11 cellular contexts compared by ENCODE assay signal in the genomic region with DNA sequence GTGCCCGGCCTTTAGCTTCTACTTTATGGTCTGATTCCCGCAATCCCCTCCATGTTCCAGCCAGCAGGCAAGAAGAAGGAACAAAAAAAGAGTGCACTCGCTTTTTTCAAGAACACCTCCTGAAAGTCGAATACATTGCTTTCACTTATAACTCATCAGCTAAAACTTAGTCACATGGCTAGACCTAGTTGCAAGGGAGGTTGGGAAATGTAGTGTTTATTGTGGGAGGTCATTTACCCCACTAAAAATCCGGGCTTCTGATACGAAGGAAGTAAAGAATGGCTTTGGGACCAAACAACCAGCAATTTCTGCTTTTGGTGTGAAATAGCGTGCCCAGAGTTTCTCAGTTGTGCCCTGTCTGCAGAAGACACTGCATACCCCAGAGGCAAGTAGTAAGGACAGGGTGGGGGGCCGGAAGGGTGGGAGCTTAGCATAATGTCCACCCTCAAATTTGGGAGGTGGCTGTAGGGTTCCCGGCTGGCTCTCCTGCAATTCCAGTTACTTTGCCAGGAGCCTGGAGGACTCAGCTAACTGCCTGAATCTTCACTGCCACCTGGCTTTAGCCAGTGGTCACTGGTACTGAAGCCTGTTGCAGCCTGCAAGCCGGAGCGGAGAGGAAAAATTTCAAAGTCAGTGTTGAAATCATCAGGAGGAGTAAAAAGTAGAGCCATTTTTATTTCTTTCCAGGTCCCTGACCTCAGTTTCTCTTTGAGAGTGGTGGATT. TPM values are rescaled to one million over a fixed set of nuclear protein-coding genes. Genes with fewer than 3 reads are reported as not detected.
DNase-seq lines count a peak whose midpoint lies in the region; ATAC-seq and TF ChIP-seq lines count a peak whose summit lies in the region.
"Had no signal": no experiment of that assay in that cellular context is flagged by ENCODE, and none has a peak within 500 bp of the region (broad histone marks: within the 10 kb centered on the region; RNA-seq: fewer than 3 reads in every experiment).

No MANE protein-coding gene starts in this region.

- H3K9me2 ChIP-seq in PC-9 (ENCODE audit: insufficient read depth): no peaks in the 10 kb centered on the region

- H3K4me3 Mint-ChIP-seq in natural killer cell: no peak overlapping the region

- no peaks in the 10 kb centered on the region for H4K20me1 ChIP-seq in PC-9 (ENCODE audit: insufficient read depth)

- CTCF ChIA-PET in PC-9 (lab: Charles Lee): interaction anchor here (0.9 kb wide), 1 partner anchor 17 kb away, joined by 4 read pairs; no protein-coding TSS in a partner anchor

- H3K27me3 Mint-ChIP-seq in natural killer cell (ENCODE audit: low read depth in 2 of 2): peaks cover 66 to 76% of the 10 kb centered on the region in 2 donors

- peak; percentile 42 for TF ChIP-seq CTCF in AG09319 (IDR thresholded peaks at IDR 0.05; ENCODE audit: low read depth, low read length)
- TF ChIP-seq CTCF in PC-9 (conservative IDR thresholded peaks at IDR 0.05): peak; percentile 71
- TF ChIP-seq CTCF in epithelial cell of esophagus (IDR thresholded peaks at IDR 0.05; ENCODE audit: insufficient read depth, low read depth, low read length, missing control alignments): peak; percentile 65
- TF ChIP-seq CTCF in natural killer cell (IDR thresholded peaks at IDR 0.05): no peak

- H3K79me2 ChIP-seq in PC-9 (ENCODE audit: low read depth): no peaks in the 10 kb centered on the region

- H3K9me3 ChIP-seq in PC-9 (ENCODE audit: insufficient read depth, low read depth): no peaks in the 10 kb centered on the region
- H3K9me3 ChIP-seq: SJSA1 had no signal

- no peak for ATAC-seq in activated CD4-positive, CD25-positive, alpha-beta regulatory T cell treated with anti-CD3 and anti-CD28 coated beads, Interleukin-2, amount 50 U/mL, for 24 hours
- ATAC-seq in natural killer cell: no peak
- ATAC-seq: activated naive CD4-positive, alpha-beta T cell treated with anti-CD3 and anti-CD28 coated beads, Interleukin-2, amount 50 U/mL, for 72 hours had no signal

- H3K4me3 ChIP-seq in PC-9 (no peak overlapping the region), epithelial cell of esophagus (ENCODE audit: low read length) (no peak overlapping the region)
- H3K4me3 ChIP-seq: SJSA1 had no signal

- no peaks in the 10 kb centered on the region for H3K36me3 ChIP-seq in PC-9 (ENCODE audit: low read depth)
- H3K36me3 ChIP-seq: SJSA1 had no signal

- H3F3A ChIP-seq in PC-9 (ENCODE audit: insufficient read depth, low read depth): peaks cover 38% of the 10 kb centered on the region

- POLR2A ChIA-PET in PC-9 (lab: Charles Lee; ENCODE audit: unreplicated experiment): interaction anchor here (0.5 to 1.1 kb wide), 6 partner anchors 9 to 259 kb away, joined by 4 to 11 read pairs (median 4); no protein-coding TSS in a partner anchor

- DNase-seq in AG09319 (ENCODE audit: extremely low read depth, low read depth) (no peak), PC-9 (peak; percentile 43 to 51), epithelial cell of esophagus (ENCODE audit: low read depth) (peak; percentile 74), medulla oblongata (ENCODE audit: extremely low spot score) (peak; percentile 79), amniotic stem cell (lab: John Stamatoyannopoulos, UW) (no peak), natural killer cell (no peak)
- DNase-seq in stimulated activated CD4-positive, alpha-beta T cell treated with anti-CD3 and anti-CD28 coated beads, Interleukin-2, amount 100 ng/mL, for 48 hours: no peak

- H3K27me3 ChIP-seq in PC-9 (ENCODE audit: insufficient read depth, low read depth): no peaks in the 10 kb centered on the region
- H3K27me3 ChIP-seq: SJSA1 had no signal

- H3K9me3 Mint-ChIP-seq in natural killer cell: no peaks in the 10 kb centered on the region
- H3K9me3 Mint-ChIP-seq: activated naive CD4-positive, alpha-beta T cell treated with anti-CD3 and anti-CD28 coated beads, Interleukin-2, amount 50 U/mL, for 72 hours had no signal

- intact Hi-C loops in PC-9 (cut with micrococcal nuclease; ENCODE audit: unreplicated experiment) (loop anchor here (1.0 to 2.0 kb wide), 2 partner anchors 60 to 72 kb away; no protein-coding TSS in a partner anchor), natural killer cell (cut with micrococcal nuclease) (no loop called here)

- H3K27ac ChIP-seq in PC-9: no peak overlapping the region
- H3K27ac ChIP-seq: C4-2B, SJSA1 had no signal

- peak overlapping the region in 1 of 2 donors; percentile 13 for H3K27ac Mint-ChIP-seq in natural killer cell
- H3K27ac Mint-ChIP-seq: activated naive CD4-positive, alpha-beta T cell treated with anti-CD3 and anti-CD28 coated beads, Interleukin-2, amount 50 U/mL, for 72 hours had no signal

- peaks cover 23 to 30% of the 10 kb centered on the region in 2 donors for H3K4me1 Mint-ChIP-seq in natural killer cell

- H3K36me3 Mint-ChIP-seq in natural killer cell: no peaks in the 10 kb centered on the region
- H3K36me3 Mint-ChIP-seq: activated naive CD4-positive, alpha-beta T cell treated with anti-CD3 and anti-CD28 coated beads, Interleukin-2, amount 50 U/mL, for 72 hours had no signal

- H3K4me1 ChIP-seq in PC-9 (replicated peaks; ENCODE audit: insufficient read depth): peaks cover 47% of the 10 kb centered on the region

- no TSS peak for BruUV-seq in PC-9 (replicated peaks; lab: Mats Ljungman, UMichigan)

- no peak overlapping the region for H2AFZ ChIP-seq in PC-9

- no peak overlapping the region for H3K4me2 ChIP-seq in PC-9

RNA-seq across cellular contexts. Expression of gene F3, which starts 57.7 kb away (rescaled TPM):
- total RNA-seq in PC-9 (2021) (335 and 434 TPM in 2 replicates), natural killer cell (1 to 10 TPM in 2 of 3 donors, not detected in 1; 1.9 to 2.5 TPM)

Comparison
In these comparisons a context has a peak if more than half of its experiments do, and no peak if none do; other contexts are left out.
1. DNase-seq: peak in PC-9 (2 of 2), epithelial cell of esophagus (single experiment) and medulla oblongata (single experiment); none in AG09319 (single experiment), amniotic stem cell (single experiment), stimulated activated CD4-positive, alpha-beta T cell treated with anti-CD3 and anti-CD28 coated beads, Interleukin-2, amount 100 ng/mL, for 48 hours (0 of 2) and natural killer cell (single experiment).
2. RNA of gene F3, which starts 57.7 kb away (total RNA-seq): 335 to 434 TPM in PC-9; 1.9 to 2.5 TPM in natural killer cell; every median in the first group is over 10 times any median in the second.